8 cellular contexts compared by ENCODE assay signal in genomic region chr2:85577386-85578242, GRCh38. TPM values are rescaled to one million over a fixed set of nuclear protein-coding genes. Genes with fewer than 3 reads are reported as not detected.
DNase-seq lines count a peak whose midpoint lies in the region; ATAC-seq and TF ChIP-seq lines count a peak whose summit lies in the region.

Gene VAMP8 (plus strand): TSS chr2:85577586. CDS start chr2:85577647, 61 bp downstream.

- peak; percentile 62 for ATAC-seq in GM21381 (IDR thresholded peaks at IDR 0.05; ENCODE audit: unreplicated experiment)
- ATAC-seq in naive thymus-derived CD4-positive, alpha-beta T cell = peak; percentile 82

- H4K20me1 ChIP-seq in Loucy (ENCODE audit: insufficient read depth, low read length, poor library complexity, severe bottlenecking) = no peaks in the 10 kb centered on the region

- peaks cover 6 to 37% (median 6%) of the 10 kb centered on the region in 3 donors for H3K36me3 Mint-ChIP-seq in CD8-positive, alpha-beta memory T cell
- peaks cover 31% of the 10 kb centered on the region for H3K36me3 Mint-ChIP-seq in activated CD4-positive, alpha-beta T cell treated with anti-CD3 and anti-CD28 coated beads, Interleukin-2, amount 10 ng/mL, durations not matched to agents 7 days and 5 days (ENCODE audit: low read depth)
- peaks cover 13% of the 10 kb centered on the region for H3K36me3 Mint-ChIP-seq in endothelial cell (ENCODE audit: low read depth, unreplicated experiment)
- peaks cover 0 to 17% (median 11%) of the 10 kb centered on the region in 5 donors for H3K36me3 Mint-ChIP-seq in naive thymus-derived CD4-positive, alpha-beta T cell

- no peaks in the 10 kb centered on the region for H3K9me3 ChIP-seq in CD8-positive, alpha-beta memory T cell (ENCODE audit: low read length)
- H3K9me3 ChIP-seq in Loucy (ENCODE audit: insufficient read depth, low read depth, low read length) (no peaks in the 10 kb centered on the region), suprapubic skin (no peaks in the 10 kb centered on the region)
- H3K9me3 ChIP-seq in naive thymus-derived CD4-positive, alpha-beta T cell (ENCODE audit: control insufficient read depth in 2 of 3, low read length in 3 of 3) = no peaks in the 10 kb centered on the region

- peak within 1 kb of the TSS; percentile 73 for H3K27ac ChIP-seq in CD8-positive, alpha-beta memory T cell (ENCODE audit: low read depth, low read length)
- H3K27ac ChIP-seq in naive thymus-derived CD4-positive, alpha-beta T cell (ENCODE audit: low read depth, low read length) = peak within 1 kb of the TSS; percentile 86
- peak within 1 kb of the TSS; percentile 90 for H3K27ac ChIP-seq in suprapubic skin

- DNase-seq in CD8-positive, alpha-beta memory T cell = peak; percentile 44 to 76 (median 58)
- peak; percentile 73 for DNase-seq in activated CD4-positive, alpha-beta T cell treated with anti-CD3 and anti-CD28 coated beads, Interleukin-2, amount 10 ng/mL, durations not matched to agents 7 days and 5 days
- DNase-seq in endothelial cell (ENCODE audit: low spot score) (no peak), suprapubic skin (ENCODE audit: low spot score in 2 of 2) (peak; percentile 83 to 90), NCI-H1930 (lab: John Stamatoyannopoulos, UW) (no peak)
- DNase-seq in naive thymus-derived CD4-positive, alpha-beta T cell = peak in 8 of 9 donors; percentile 43 to 61 (median 46)

- no peaks in the 10 kb centered on the region for H3K27me3 Mint-ChIP-seq in CD8-positive, alpha-beta memory T cell
- peaks cover 2% of the 10 kb centered on the region for H3K27me3 Mint-ChIP-seq in activated CD4-positive, alpha-beta T cell treated with anti-CD3 and anti-CD28 coated beads, Interleukin-2, amount 10 ng/mL, durations not matched to agents 7 days and 5 days
- H3K27me3 Mint-ChIP-seq in endothelial cell (ENCODE audit: unreplicated experiment) = peaks cover 4% of the 10 kb centered on the region
- H3K27me3 Mint-ChIP-seq in naive thymus-derived CD4-positive, alpha-beta T cell = peaks cover 0 to 2% (median 0%) of the 10 kb centered on the region in 5 donors

- H3K36me3 ChIP-seq in CD8-positive, alpha-beta memory T cell (ENCODE audit: insufficient read depth, low read length) = peaks cover 4% of the 10 kb centered on the region
- no peaks in the 10 kb centered on the region for H3K36me3 ChIP-seq in Loucy (ENCODE audit: insufficient read depth, low read length)
- peaks cover 0 to 13% (median 0%) of the 10 kb centered on the region in 3 experiments for H3K36me3 ChIP-seq in naive thymus-derived CD4-positive, alpha-beta T cell (ENCODE audit: control insufficient read depth in 2 of 3, insufficient read depth in 3 of 3, low read length in 3 of 3)
- no peaks in the 10 kb centered on the region for H3K36me3 ChIP-seq in suprapubic skin

- WGBS in suprapubic skin = 24% methylated on average over 19 of the region's 19 CpGs

- no peaks in the 10 kb centered on the region for H3K27me3 ChIP-seq in CD8-positive, alpha-beta memory T cell (ENCODE audit: insufficient read depth, low read length, poor library complexity, severe bottlenecking)
- H3K27me3 ChIP-seq in Loucy (ENCODE audit: insufficient read depth, low read length, poor library complexity, severe bottlenecking) (no peaks in the 10 kb centered on the region), suprapubic skin (no peaks in the 10 kb centered on the region)
- H3K27me3 ChIP-seq in naive thymus-derived CD4-positive, alpha-beta T cell (ENCODE audit: control insufficient read depth in 2 of 2, insufficient read depth in 2 of 2, low read length in 2 of 2) = no peaks in the 10 kb centered on the region

- POLR2A ChIA-PET in CD8-positive, alpha-beta memory T cell (lab: Charles Lee) = interaction anchor here (0.7 to 1.8 kb wide), 5 partner anchors 11 to 671 kb away, joined by 3 to 8 read pairs (median 5); partner anchors contain the start of gene RNF181
- POLR2A ChIA-PET in activated CD4-positive, alpha-beta T cell treated with anti-CD3 and anti-CD28 coated beads, Interleukin-2, amount 10 ng/mL, durations not matched to agents 7 days and 5 days (lab: Charles Lee) = no interaction called here
- POLR2A ChIA-PET in naive thymus-derived CD4-positive, alpha-beta T cell (lab: Charles Lee) = interaction anchor here (0.6 to 5.7 kb wide), 12 partner anchors 10 to 251 kb away, joined by 3 to 50 read pairs (median 6); partner anchors contain the start of genes GGCX, MAT2A, RNF181 and SH2D6

- H3K9ac ChIP-seq in Loucy (ENCODE audit: low read depth, low read length, poor library complexity, severe bottlenecking) = peak within 1 kb of the TSS; percentile 84

- H3K4me2 ChIP-seq in Loucy (ENCODE audit: low read depth, low read length, poor library complexity, severe bottlenecking) = peak within 1 kb of the TSS; percentile 85

- H2AFZ ChIP-seq in Loucy (ENCODE audit: low read length) = peak within 1 kb of the TSS; percentile 72

- H3K79me2 ChIP-seq in Loucy (ENCODE audit: insufficient read depth, low read length) = peaks cover 40% of the 10 kb centered on the region

- CTCF ChIA-PET in CD8-positive, alpha-beta memory T cell (lab: Charles Lee) = interaction anchor here (0.7 to 2.4 kb wide), 4 partner anchors 25 to 467 kb away, joined by 3 to 7 read pairs (median 5); partner anchors contain the start of genes SH2D6 and TMEM150A
- CTCF ChIA-PET in activated CD4-positive, alpha-beta T cell treated with anti-CD3 and anti-CD28 coated beads, Interleukin-2, amount 10 ng/mL, durations not matched to agents 7 days and 5 days (lab: Charles Lee) = interaction anchor here (1.0 to 2.3 kb wide), 4 partner anchors 10 to 59 kb away, joined by 3 to 10 read pairs (median 4); no protein-coding TSS in a partner anchor
- CTCF ChIA-PET in naive thymus-derived CD4-positive, alpha-beta T cell (lab: Charles Lee) = no interaction called here

- no peak for TF ChIP-seq CTCF in Loucy (conservative IDR thresholded peaks at IDR 0.05; ENCODE audit: low read length)
- TF ChIP-seq CTCF in endothelial cell (IDR thresholded peaks at IDR 0.05; ENCODE audit: unreplicated experiment) = no peak
- TF ChIP-seq CTCF in suprapubic skin (IDR thresholded peaks at IDR 0.05) = no peak

- intact Hi-C loops in naive thymus-derived CD4-positive, alpha-beta T cell (cut with micrococcal nuclease) = loop anchor here (1.0 to 5.0 kb wide), 5 partner anchors 8 to 35 kb away; partner anchors contain the start of genes GGCX (in 2 of the 2), C2orf68 (in 1 of the 2), RNF181 (in 1 of the 2) and TMEM150A (in 1 of the 2)

- peak in 1 of 2 donors; percentile 36 for TF ChIP-seq POLR2A in suprapubic skin (IDR thresholded peaks at IDR 0.05)

- no peak for TF ChIP-seq EP300 in suprapubic skin (IDR thresholded peaks at IDR 0.05)

- H3K4me3 ChIP-seq in CD8-positive, alpha-beta memory T cell (ENCODE audit: low read length) = peak within 1 kb of the TSS; percentile 78
- peak within 1 kb of the TSS; percentile 84 for H3K4me3 ChIP-seq in Loucy (ENCODE audit: low read length, poor library complexity, severe bottlenecking)
- peak within 1 kb of the TSS; percentile 78 for H3K4me3 ChIP-seq in naive thymus-derived CD4-positive, alpha-beta T cell (ENCODE audit: low read length)
- H3K4me3 ChIP-seq in suprapubic skin = peak within 1 kb of the TSS; percentile 56

- H3K9me3 Mint-ChIP-seq in CD8-positive, alpha-beta memory T cell = no peaks in the 10 kb centered on the region
- no peaks in the 10 kb centered on the region for H3K9me3 Mint-ChIP-seq in activated CD4-positive, alpha-beta T cell treated with anti-CD3 and anti-CD28 coated beads, Interleukin-2, amount 10 ng/mL, durations not matched to agents 7 days and 5 days
- no peaks in the 10 kb centered on the region for H3K9me3 Mint-ChIP-seq in endothelial cell (ENCODE audit: unreplicated experiment)
- H3K9me3 Mint-ChIP-seq in naive thymus-derived CD4-positive, alpha-beta T cell = peaks cover 0 to 2% (median 0%) of the 10 kb centered on the region in 11 donors

- peaks cover 34% of the 10 kb centered on the region for H3K4me1 ChIP-seq in CD8-positive, alpha-beta memory T cell (ENCODE audit: insufficient read depth, low read length)
- H3K4me1 ChIP-seq in Loucy (ENCODE audit: insufficient read depth, low read length, poor library complexity, severe bottlenecking) (peaks cover 24% of the 10 kb centered on the region), suprapubic skin (peaks cover 35% of the 10 kb centered on the region)
- peaks cover 12 to 28% of the 10 kb centered on the region in 2 donors for H3K4me1 ChIP-seq in naive thymus-derived CD4-positive, alpha-beta T cell (ENCODE audit: control insufficient read depth in 2 of 2, insufficient read depth in 2 of 2, low read length in 2 of 2)

- H3K27ac Mint-ChIP-seq in CD8-positive, alpha-beta memory T cell = peak within 1 kb of the TSS; percentile 84 to 99 (median 94)
- peak within 1 kb of the TSS; percentile 92 for H3K27ac Mint-ChIP-seq in activated CD4-positive, alpha-beta T cell treated with anti-CD3 and anti-CD28 coated beads, Interleukin-2, amount 10 ng/mL, durations not matched to agents 7 days and 5 days
- peak within 1 kb of the TSS; percentile 95 for H3K27ac Mint-ChIP-seq in endothelial cell (ENCODE audit: unreplicated experiment)
- H3K27ac Mint-ChIP-seq in naive thymus-derived CD4-positive, alpha-beta T cell = peak within 1 kb of the TSS; percentile 74 to 99 (median 94)

- H3K4me3 Mint-ChIP-seq in CD8-positive, alpha-beta memory T cell = peak within 1 kb of the TSS; percentile 86 to 98 (median 97)
- peak within 1 kb of the TSS; percentile 93 for H3K4me3 Mint-ChIP-seq in activated CD4-positive, alpha-beta T cell treated with anti-CD3 and anti-CD28 coated beads, Interleukin-2, amount 10 ng/mL, durations not matched to agents 7 days and 5 days
- peak within 1 kb of the TSS; percentile 91 for H3K4me3 Mint-ChIP-seq in endothelial cell (ENCODE audit: unreplicated experiment)
- peak within 1 kb of the TSS; percentile 89 to 96 (median 92) for H3K4me3 Mint-ChIP-seq in naive thymus-derived CD4-positive, alpha-beta T cell

- no peaks in the 10 kb centered on the region for H3F3A ChIP-seq in Loucy (ENCODE audit: low read depth)

- H3K4me1 Mint-ChIP-seq in CD8-positive, alpha-beta memory T cell = peaks cover 33 to 46% (median 38%) of the 10 kb centered on the region in 3 donors
- H3K4me1 Mint-ChIP-seq in activated CD4-positive, alpha-beta T cell treated with anti-CD3 and anti-CD28 coated beads, Interleukin-2, amount 10 ng/mL, durations not matched to agents 7 days and 5 days = peaks cover 39% of the 10 kb centered on the region
- peaks cover 50% of the 10 kb centered on the region for H3K4me1 Mint-ChIP-seq in endothelial cell (ENCODE audit: unreplicated experiment)
- H3K4me1 Mint-ChIP-seq in naive thymus-derived CD4-positive, alpha-beta T cell = peaks cover 28 to 47% (median 39%) of the 10 kb centered on the region in 7 donors

- no peaks in the 10 kb centered on the region for H3K9me2 ChIP-seq in Loucy (replicated peaks; ENCODE audit: low read depth, low read length)

RNA-seq across cellular contexts. Expression of gene VAMP8, which starts in this region (rescaled TPM):
- 10 to 100 TPM; 94.4 to 95.4 TPM for total RNA-seq in CD8-positive, alpha-beta memory T cell
- polyA plus RNA-seq in CD8-positive, alpha-beta memory T cell = 355 TPM
- total RNA-seq in activated CD4-positive, alpha-beta T cell treated with anti-CD3 and anti-CD28 coated beads, Interleukin-2, amount 10 ng/mL, durations not matched to agents 7 days and 5 days = 100 to 1,000 TPM; 131 to 149 TPM
- total RNA-seq in endothelial cell (ENCODE audit: unreplicated experiment) (225 TPM), suprapubic skin (100 to 1,000 TPM in 1 of 4 donors, 10 to 100 TPM in 3; 85.5 to 123 (median 96.0) TPM)
- total RNA-seq in naive thymus-derived CD4-positive, alpha-beta T cell = 100 to 1,000 TPM in 2 of 5 experiments, 10 to 100 TPM in 3; 55.1 to 137 (median 83.2) TPM
- 100 to 1,000 TPM; 312 to 347 TPM for polyA plus RNA-seq in naive thymus-derived CD4-positive, alpha-beta T cell

Comparison
In these comparisons a context has a peak if more than half of its experiments do, and no peak if none do; other contexts are left out.
1. DNase-seq: peak in CD8-positive, alpha-beta memory T cell (5 of 5), activated CD4-positive, alpha-beta T cell treated with anti-CD3 and anti-CD28 coated beads, Interleukin-2, amount 10 ng/mL, durations not matched to agents 7 days and 5 days (single experiment), naive thymus-derived CD4-positive, alpha-beta T cell (8 of 9) and suprapubic skin (2 of 2); none in endothelial cell (single experiment) and NCI-H1930 (0 of 2).
2. Peak in every context shown above with its lines, with median percentiles within 50 percentile points of each other: H3K27ac ChIP-seq, H3K4me3 ChIP-seq, H3K27ac Mint-ChIP-seq and H3K4me3 Mint-ChIP-seq.